In the genomic region with DNA sequence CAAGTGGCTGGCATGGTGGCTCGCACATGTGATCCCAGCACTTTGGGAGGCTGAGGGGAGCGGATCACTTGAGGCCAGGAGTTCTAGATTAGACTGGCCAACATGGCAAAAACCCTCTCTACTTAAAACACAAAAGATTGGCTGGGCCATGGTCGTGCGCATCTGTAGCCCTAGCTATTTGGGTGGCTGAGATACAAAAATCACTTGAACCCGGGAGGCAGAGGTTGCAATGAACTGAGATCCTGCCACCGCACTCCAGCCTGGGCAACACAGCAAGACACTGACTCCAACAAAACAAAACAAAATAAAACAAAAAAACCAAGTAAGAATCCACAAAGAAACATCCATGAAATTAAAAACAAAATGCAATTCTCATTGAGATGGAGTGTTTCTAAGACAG, we compare ENCODE assay signal across 17 cellular contexts.
DNase-seq lines count a peak whose midpoint lies in the region; ATAC-seq, FAIRE-seq and TF ChIP-seq lines count a peak whose summit lies in the region.
"Had no signal": no experiment of that assay in that cellular context is flagged by ENCODE, and none has a peak within 500 bp of the region (broad histone marks: within the 10 kb centered on the region; RNA-seq: fewer than 3 reads in every experiment).

No MANE protein-coding gene starts in this region.

- no peak overlapping the region for H3K27ac Mint-ChIP-seq in activated naive CD4-positive, alpha-beta T cell treated with anti-CD3 and anti-CD28 coated beads, Interleukin-2, amount 10 ng/mL, durations not matched to agents 7 days and 5 days
- H3K27ac Mint-ChIP-seq: CD8-positive, alpha-beta T cell had no signal

- no peak overlapping the region for H2AK5ac ChIP-seq in mesenchymal stem cell (ENCODE audit: low read length, severe bottlenecking)

- peaks cover 37% of the 10 kb centered on the region for H3K4me1 ChIP-seq in HUES64 (ENCODE audit: insufficient read depth, low read length)
- H3K4me1 ChIP-seq in K562 (replicated peaks in 1 of 2; ENCODE audit: control insufficient read depth in 2 of 2, insufficient read depth in 2 of 2, low read length in 2 of 2), result peaks cover 12 to 28% of the 10 kb centered on the region in 2 experiments; a peak in 3 of 5 replicates
- peaks cover 3% of the 10 kb centered on the region for H3K4me1 ChIP-seq in mesenchymal stem cell (ENCODE audit: control insufficient read depth, insufficient read depth, low read depth, low read length)
- H3K4me1 ChIP-seq: Caco-2 had no signal

- no peaks in the 10 kb centered on the region for H3K9me1 ChIP-seq in K562 (ENCODE audit: control insufficient read depth, insufficient read depth, low read length)

- H3K4me3 ChIP-seq in HUES64 (ENCODE audit: low read length), result no peak overlapping the region
- H3K4me3 ChIP-seq in K562, result no peak overlapping the region
- H3K4me3 ChIP-seq in mesenchymal stem cell (ENCODE audit: insufficient read depth in 1 of 2, low read depth in 1 of 2, low read length in 2 of 2), result no peak overlapping the region

- DNase-seq in K562 (ENCODE audit: extremely low read depth in 1 of 4, low spot score in 3 of 4), result no peak
- DNase-seq in left lobe of liver (ENCODE audit: low spot score), result peak; percentile 6
- no peak for DNase-seq in cerebellar cortex (ENCODE audit: low spot score)
- DNase-seq in KG1 (lab: John Stamatoyannopoulos, UW), result no peak
- no peak for DNase-seq in mesenchymal stem cell
- DNase-seq in activated naive CD4-positive, alpha-beta T cell treated with anti-CD3 and anti-CD28 coated beads, Interleukin-2, amount 10 ng/mL, durations not matched to agents 7 days and 5 days, result no peak
- DNase-seq: C1 segment of cervical spinal cord; Caco-2; CD8-positive, alpha-beta T cell; DMS153; DND-41; GOT3; H7; HCEC 1CT had no signal

- no peak for TF ChIP-seq EP300 in K562 (IDR thresholded peaks at IDR 0.05; ENCODE audit: low read length)

- no peaks in the 10 kb centered on the region for H3K9me3 ChIP-seq in HUES64 (ENCODE audit: insufficient read depth, low read depth, low read length)
- no peaks in the 10 kb centered on the region for H3K9me3 ChIP-seq in K562 (replicated peaks; ENCODE audit: control insufficient read depth, insufficient read depth, low read depth, low read length)
- H3K9me3 ChIP-seq in mesenchymal stem cell (ENCODE audit: control insufficient read depth, low read length), result no peaks in the 10 kb centered on the region
- H3K9me3 ChIP-seq: Caco-2 had no signal

- H3K4me3 Mint-ChIP-seq in activated naive CD4-positive, alpha-beta T cell treated with anti-CD3 and anti-CD28 coated beads, Interleukin-2, amount 10 ng/mL, durations not matched to agents 7 days and 5 days, result no peak overlapping the region
- H3K4me3 Mint-ChIP-seq: CD8-positive, alpha-beta T cell had no signal

- BruUV-seq in K562 (replicated peaks; lab: Mats Ljungman, UMichigan), result no TSS peak

- H2BK12ac ChIP-seq in mesenchymal stem cell (ENCODE audit: low read length in 2 of 2), result no peak overlapping the region

- no peak overlapping the region for H3K4me2 ChIP-seq in K562 (ENCODE audit: insufficient read depth, low read length)
- no peak overlapping the region for H3K4me2 ChIP-seq in mesenchymal stem cell (ENCODE audit: low read length, poor library complexity, severe bottlenecking)

- H3K36me3 ChIP-seq in HUES64 (ENCODE audit: insufficient read depth, low read length) (no peaks in the 10 kb centered on the region), K562 (ENCODE audit: control insufficient read depth, insufficient read depth, low read length) (no peaks in the 10 kb centered on the region), mesenchymal stem cell (ENCODE audit: control insufficient read depth in 1 of 2, insufficient read depth in 2 of 2, low read depth in 1 of 2, low read length in 2 of 2) (no peaks in the 10 kb centered on the region)

- H2BK5ac ChIP-seq in mesenchymal stem cell (ENCODE audit: low read depth, low read length, poor library complexity, severe bottlenecking), result no peak overlapping the region

- TF ChIP-seq RAD21 in K562 (CRISPR knock-in tag; conservative IDR thresholded peaks at IDR 0.05 in 1 of 2, IDR thresholded peaks at IDR 0.05 in 1 of 2), result no peak

- no peaks in the 10 kb centered on the region for H3K79me1 ChIP-seq in mesenchymal stem cell (replicated peaks; ENCODE audit: low read length, poor library complexity, severe bottlenecking)

- no peaks in the 10 kb centered on the region for H3K79me2 ChIP-seq in K562 (ENCODE audit: control insufficient read depth, insufficient read depth, low read length)

- H3K14ac ChIP-seq in mesenchymal stem cell (ENCODE audit: low read length in 2 of 2), result no peak overlapping the region

- ATAC-seq in K562 (no peak), left lobe of liver (no peak)
- ATAC-seq: CD8-positive, alpha-beta T cell had no signal

- no peak for TF ChIP-seq POLR2A in K562 (conservative IDR thresholded peaks at IDR 0.05)

- H4K20me1 ChIP-seq in K562 (replicated peaks; ENCODE audit: control insufficient read depth, insufficient read depth, low read length), result no peaks in the 10 kb centered on the region

- intact Hi-C loops in K562 (cut with micrococcal nuclease), result no loop called here

- no peak overlapping the region for H3K9ac ChIP-seq in HUES64 (ENCODE audit: low read depth, low read length)
- no peak overlapping the region for H3K9ac ChIP-seq in K562 (ENCODE audit: insufficient read depth in 1 of 2, low read depth in 2 of 2, low read length in 2 of 2)
- no peak overlapping the region for H3K9ac ChIP-seq in mesenchymal stem cell (ENCODE audit: low read length)

- WGBS in HUES64, result 92% methylated on average over 6 of the region's 6 CpGs
- WGBS in K562 (ENCODE audit: insufficient coverage, low coverage, missing lambda C conversion rate), result 73% methylated on average over 6 of the region's 6 CpGs
- 87% methylated on average over 5 of the region's 6 CpGs for WGBS in mesenchymal stem cell

- H3K9me3 Mint-ChIP-seq in activated naive CD4-positive, alpha-beta T cell treated with anti-CD3 and anti-CD28 coated beads, Interleukin-2, amount 10 ng/mL, durations not matched to agents 7 days and 5 days, result peaks cover 5% of the 10 kb centered on the region
- H3K9me3 Mint-ChIP-seq: CD8-positive, alpha-beta T cell had no signal

- H2BK120ac ChIP-seq in mesenchymal stem cell (ENCODE audit: low read depth, low read length), result no peak overlapping the region

- no peaks in the 10 kb centered on the region for H3K27me3 Mint-ChIP-seq in activated naive CD4-positive, alpha-beta T cell treated with anti-CD3 and anti-CD28 coated beads, Interleukin-2, amount 10 ng/mL, durations not matched to agents 7 days and 5 days

- no peak overlapping the region for H3K4ac ChIP-seq in mesenchymal stem cell (ENCODE audit: low read depth in 1 of 2, low read length in 2 of 2)

- H2BK15ac ChIP-seq in mesenchymal stem cell (ENCODE audit: low read depth, poor library complexity, severe bottlenecking), result no peak overlapping the region

- POLR2A ChIA-PET in K562 (lab: Yijun Ruan, JAX), result interaction anchor here (1.0 kb wide), 1 partner anchor 20 kb away, joined by 3 read pairs; no protein-coding TSS in a partner anchor

- no peak overlapping the region for H3K18ac ChIP-seq in mesenchymal stem cell (ENCODE audit: low read depth in 1 of 2, low read length in 2 of 2)

- H3K23ac ChIP-seq in mesenchymal stem cell (ENCODE audit: low read length in 2 of 2), result no peak overlapping the region

- no peak overlapping the region for H4K8ac ChIP-seq in mesenchymal stem cell (ENCODE audit: low read length)

- no peak overlapping the region for H4K91ac ChIP-seq in mesenchymal stem cell (ENCODE audit: low read length)

- no peaks in the 10 kb centered on the region for H3K4me1 Mint-ChIP-seq in activated naive CD4-positive, alpha-beta T cell treated with anti-CD3 and anti-CD28 coated beads, Interleukin-2, amount 10 ng/mL, durations not matched to agents 7 days and 5 days

- H2AFZ ChIP-seq in K562 (ENCODE audit: low read depth, low read length), result peak overlapping the region; percentile 66; the same call in 1 of the 2 replicates
- no peak overlapping the region for H2AFZ ChIP-seq in mesenchymal stem cell (ENCODE audit: low read depth, low read length)

- CTCF ChIA-PET in K562 (lab: Yijun Ruan, JAX; ENCODE audit: low intra/inter-chr PET ratio), result no interaction called here
- CTCF ChIA-PET in activated naive CD4-positive, alpha-beta T cell treated with anti-CD3 and anti-CD28 coated beads, Interleukin-2, amount 10 ng/mL, durations not matched to agents 7 days and 5 days (lab: Charles Lee), result no interaction called here

- H3K27ac ChIP-seq in HUES64 (ENCODE audit: low read depth, low read length) (peak overlapping the region; percentile 50; the same call in 1 of the 2 replicates), K562 (ENCODE audit: extremely low read depth, low read depth, low read length) (no peak overlapping the region), mesenchymal stem cell (ENCODE audit: low read length, poor library complexity, severe bottlenecking) (no peak overlapping the region)

- no peak for TF ChIP-seq CTCF in K562 (IDR thresholded peaks at IDR 0.05 in 2 of 3, conservative IDR thresholded peaks at IDR 0.05 in 1 of 3; ENCODE audit: insufficient read depth in 2 of 3, low read depth in 1 of 3, low read length in 3 of 3)

- no peak for FAIRE-seq in K562 (lab: Jason Lieb, UNC)
- FAIRE-seq: G401.6, GM12892 had no signal

- in situ Hi-C loops in K562 (cut with MboI), result no loop called here

- H3K36me3 Mint-ChIP-seq in activated naive CD4-positive, alpha-beta T cell treated with anti-CD3 and anti-CD28 coated beads, Interleukin-2, amount 10 ng/mL, durations not matched to agents 7 days and 5 days, result no peaks in the 10 kb centered on the region
- H3K36me3 Mint-ChIP-seq: CD8-positive, alpha-beta T cell had no signal

- H3K27me3 ChIP-seq in HUES64 (ENCODE audit: insufficient read depth, low read length) (no peaks in the 10 kb centered on the region), K562 (ENCODE audit: control insufficient read depth in 2 of 2, insufficient read depth in 2 of 2, low read length in 2 of 2) (no peaks in the 10 kb centered on the region), mesenchymal stem cell (ENCODE audit: control insufficient read depth in 1 of 2, insufficient read depth in 1 of 2, low read length in 2 of 2) (peaks cover 0 to 7% of the 10 kb centered on the region in 2 experiments)

TF ChIP-seq in K562, 482 proteins besides CTCF, POLR2A, EP300 and RAD21:
- no peak for TF ChIP-seq ZNF280B (CRISPR knock-in tag; IDR thresholded peaks at IDR 0.05)
- TF ChIP-seq ZNF121 (CRISPR knock-in tag; conservative IDR thresholded peaks at IDR 0.05), result 0 out of 2 replicates have a peak, but pooled peaks have one; percentile 9
TF ChIP-seq in K562: peak in this region for 1.
